Comparison of ENCODE assay signal across 8 cellular contexts in the genomic region with DNA sequence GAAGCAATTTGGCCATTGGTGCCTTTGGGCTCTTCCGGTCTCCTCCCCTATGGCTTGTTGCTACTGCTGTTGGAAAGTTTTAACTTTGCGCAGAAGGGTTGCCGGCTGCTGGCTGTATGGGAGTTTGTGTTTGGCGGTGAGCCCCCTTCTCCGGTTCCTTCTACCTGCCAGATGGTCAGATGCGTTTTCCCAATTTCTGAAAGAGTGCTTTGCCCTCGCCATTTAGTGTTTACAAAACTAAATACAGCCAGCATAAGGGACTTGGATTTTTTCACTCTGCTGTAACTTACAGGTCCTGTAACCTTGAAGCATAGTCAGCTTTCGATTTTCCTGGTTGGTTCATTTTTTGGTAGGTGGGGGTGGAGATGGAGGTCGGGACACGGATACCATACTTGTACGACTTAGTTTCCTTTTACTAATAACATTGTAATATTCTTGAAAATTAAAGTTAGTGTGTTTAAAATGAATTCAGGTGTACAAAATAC.
DNase-seq lines count a peak whose midpoint lies in the region; ATAC-seq, FAIRE-seq and TF ChIP-seq lines count a peak whose summit lies in the region.

No MANE protein-coding gene starts in this region.

- H3K9ac ChIP-seq in endocrine pancreas (ENCODE audit: control insufficient read depth, insufficient read depth, low read length) (peak overlapping the region; percentile 98), mucosa of stomach (ENCODE audit: low read length) (peak overlapping the region; percentile 100)

- H3K36me3 ChIP-seq in endocrine pancreas (ENCODE audit: control insufficient read depth, insufficient read depth, low read length), result no peaks in the 10 kb centered on the region
- no peaks in the 10 kb centered on the region for H3K36me3 ChIP-seq in mucosa of stomach (ENCODE audit: control insufficient read depth, insufficient read depth, low read length)

- peak; percentile 18 for FAIRE-seq in RCC 7860 (lab: Jason Lieb, UNC)

- H3K9me3 ChIP-seq in endocrine pancreas (ENCODE audit: control insufficient read depth, low read length) (no peaks in the 10 kb centered on the region), mucosa of stomach (ENCODE audit: control insufficient read depth, low read length) (no peaks in the 10 kb centered on the region)

- H3K27me3 ChIP-seq in endocrine pancreas (ENCODE audit: control insufficient read depth, insufficient read depth, low read length), result no peaks in the 10 kb centered on the region
- H3K27me3 ChIP-seq in mucosa of stomach (ENCODE audit: control insufficient read depth, insufficient read depth, low read length), result no peaks in the 10 kb centered on the region

- H3K4me1 ChIP-seq in endocrine pancreas (ENCODE audit: control insufficient read depth, insufficient read depth, low read length) (peaks cover 7% of the 10 kb centered on the region), mucosa of stomach (ENCODE audit: control insufficient read depth, insufficient read depth, low read length) (peaks cover 5% of the 10 kb centered on the region)

- DNase-seq in AG09319 (ENCODE audit: extremely low read depth, low read depth) (peak; percentile 76), RCC 7860 (ENCODE audit: low spot score) (peak; percentile 87), medulla oblongata (ENCODE audit: extremely low spot score) (no peak), NCI-H1417 treated with DMSO at 0.1 percent for 48 hours (lab: John Stamatoyannopoulos, UW) (no peak)

- peak overlapping the region; percentile 96 for H3K4me3 ChIP-seq in endocrine pancreas (ENCODE audit: control insufficient read depth, insufficient read depth, low read length)
- H3K4me3 ChIP-seq in mucosa of stomach (ENCODE audit: low read length), result peak overlapping the region; percentile 100

- peak; percentile 24 for ATAC-seq in GM18867 (IDR thresholded peaks at IDR 0.05; ENCODE audit: unreplicated experiment)
- peak; percentile 36 for ATAC-seq in HG03064 (IDR thresholded peaks at IDR 0.05; ENCODE audit: low read depth, unreplicated experiment)

- TF ChIP-seq CTCF in AG09319 (IDR thresholded peaks at IDR 0.05; ENCODE audit: low read depth, low read length), result no peak

Comparison
In these comparisons a context has a peak if more than half of its experiments do, and no peak if none do; other contexts are left out.
1. DNase-seq: peak in AG09319 (single experiment) and RCC 7860 (single experiment); none in medulla oblongata (single experiment) and NCI-H1417 treated with DMSO at 0.1 percent for 48 hours (single experiment).